Comparison of ENCODE assay signal across 22 cellular contexts in the genomic region with DNA sequence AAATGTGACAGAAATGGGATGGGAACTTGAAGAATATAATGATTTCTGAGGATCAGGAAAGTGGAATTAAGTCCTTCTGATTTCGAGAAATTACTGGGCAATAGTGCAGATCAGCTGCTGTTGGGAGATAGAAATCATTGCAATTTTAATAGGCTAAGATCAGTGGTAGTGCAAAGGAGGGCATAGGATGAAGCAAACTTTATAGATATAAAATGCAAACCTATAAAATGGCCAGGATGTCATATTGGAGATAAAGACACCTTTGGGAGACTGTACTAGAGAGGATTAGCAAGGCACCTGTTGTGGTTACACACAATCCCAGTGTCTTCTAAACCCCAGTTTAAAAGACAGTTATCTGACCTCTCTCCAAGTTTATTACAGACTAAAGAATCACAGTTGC. TPM values are rescaled to one million over a fixed set of nuclear protein-coding genes. Genes with fewer than 3 reads are reported as not detected.
DNase-seq lines count a peak whose midpoint lies in the region; ATAC-seq and TF ChIP-seq lines count a peak whose summit lies in the region.
"Had no signal": no experiment of that assay in that cellular context is flagged by ENCODE, and none has a peak within 500 bp of the region (broad histone marks: within the 10 kb centered on the region; RNA-seq: fewer than 3 reads in every experiment).

No MANE protein-coding gene starts in this region.

- peak; percentile 12 for DNase-seq in LHCN-M2 (ENCODE audit: low read depth)
- DNase-seq in myocyte (ENCODE audit: low read depth): peak; percentile 30
- DNase-seq in right cardiac atrium: no peak
- no peak for DNase-seq in amniotic stem cell (lab: John Stamatoyannopoulos, UW)
- DNase-seq in cerebellar cortex (ENCODE audit: low spot score): no peak
- DNase-seq: C1 segment of cervical spinal cord, DMS79 treated with DMSO at 0.1 percent for 48 hours, H7, KBM-7, NCI-H1694, NCI-H2081, NCI-H2171, NCI-H345, NCI-H524, NCI-H82 had no signal

- no peaks in the 10 kb centered on the region for H3K27me3 ChIP-seq in right cardiac atrium (ENCODE audit: control insufficient read depth, insufficient read depth)
- H3K27me3 ChIP-seq: SJSA1 had no signal

- H3K27ac ChIP-seq in C4-2B (0 out of 2 replicates have a peak overlapping the region, but pooled peaks have one; percentile 22), angular gyrus (ENCODE audit: low read depth, low read length) (peak overlapping the region; percentile 30), right cardiac atrium (ENCODE audit: low read length) (no peak overlapping the region)
- H3K27ac ChIP-seq: SJSA1 had no signal

- no peak for ATAC-seq in right cardiac atrium
- ATAC-seq in HG03442 (IDR thresholded peaks at IDR 0.05; ENCODE audit: unreplicated experiment): no peak
- ATAC-seq: Right ventricle myocardium inferior had no signal

- H3K4me1 ChIP-seq in right cardiac atrium (ENCODE audit: control insufficient read depth, insufficient read depth, low read length): no peaks in the 10 kb centered on the region

- H3K9me3 ChIP-seq in right cardiac atrium (ENCODE audit: control insufficient read depth, low read length): no peaks in the 10 kb centered on the region
- H3K9me3 ChIP-seq: SJSA1 had no signal

- intact Hi-C loops in right cardiac atrium (cut with DNase I): no loop called here

- TF ChIP-seq CTCF in C4-2B (conservative IDR thresholded peaks at IDR 0.05): no peak

- H3K4me3 ChIP-seq in right cardiac atrium (ENCODE audit: low read length): no peak overlapping the region
- H3K4me3 ChIP-seq: SJSA1 had no signal

- WGBS in right cardiac atrium: 56% methylated on average over 1 of the region's 1 CpG

RNA-seq across cellular contexts. Expression of a gene that starts 6.5 kb away (rescaled TPM):
- total RNA-seq in LHCN-M2 (2014; rRNA removed) (not detected in 2 replicates), myocyte (not detected in 2 replicates), right cardiac atrium (10 to 100 TPM; 34.1 to 48.2 (median 36.0) TPM)
- polyA plus RNA-seq in LHCN-M2 (2012): not detected
- polyA plus RNA-seq in myocyte (2012): not detected
- 6.6 TPM for polyA plus RNA-seq in right cardiac atrium
- total RNA-seq: H7, HT1080, SJSA1 had no signal

RNA-seq across cellular contexts. Expression of a gene that starts 24.4 kb away (rescaled TPM):
- total RNA-seq in LHCN-M2 (2014; rRNA removed) (0.11 TPM in 1 of 2 replicates, not detected in the other), myocyte (not detected in 2 replicates), right cardiac atrium (1 to 10 TPM in 2 of 4 donors, under 1 TPM in 2; 0.34 to 1.7 (median 1.1) TPM)
- not detected for polyA plus RNA-seq in LHCN-M2 (2012)
- polyA plus RNA-seq in myocyte (2012): not detected
- 0.57 TPM for polyA plus RNA-seq in right cardiac atrium
- total RNA-seq: H7, HT1080, OCI-LY7, SJSA1 had no signal

RNA-seq across cellular contexts. Expression of a gene that starts 44.8 kb away (rescaled TPM):
- total RNA-seq in LHCN-M2 (2014; rRNA removed) (not detected in 2 replicates), myocyte (not detected in 2 replicates), right cardiac atrium (not detected)
- polyA plus RNA-seq in LHCN-M2 (2012): not detected
- not detected for polyA plus RNA-seq in myocyte (2012)
- not detected for polyA plus RNA-seq in right cardiac atrium
- total RNA-seq: H7, HT1080, OCI-LY7, Right ventricle myocardium inferior, SJSA1 had no signal

RNA-seq across cellular contexts. Expression of a gene that starts 57.5 kb away (rescaled TPM):
- total RNA-seq in LHCN-M2 (2014; rRNA removed) (not detected in 2 replicates), myocyte (not detected in 2 replicates), right cardiac atrium (not detected)
- polyA plus RNA-seq in LHCN-M2 (2012): not detected
- polyA plus RNA-seq in myocyte (2012): not detected
- not detected for polyA plus RNA-seq in right cardiac atrium
- total RNA-seq: H7, HT1080, OCI-LY7, Right ventricle myocardium inferior, SJSA1 had no signal

Comparison
In these comparisons a context has a peak if more than half of its experiments do, and no peak if none do; other contexts are left out.
1. DNase-seq: peak in LHCN-M2 (single experiment) and myocyte (single experiment); none in right cardiac atrium (0 of 3), amniotic stem cell (single experiment) and cerebellar cortex (single experiment).
2. RNA of a gene that starts 6.5 kb away (total RNA-seq): 34.1 to 48.2 TPM in right cardiac atrium; not detected in LHCN-M2 and not detected in myocyte; every median in the first group is over 10 times any median in the second.